ENCODE assay signal across 27 cellular contexts in the genomic region with DNA sequence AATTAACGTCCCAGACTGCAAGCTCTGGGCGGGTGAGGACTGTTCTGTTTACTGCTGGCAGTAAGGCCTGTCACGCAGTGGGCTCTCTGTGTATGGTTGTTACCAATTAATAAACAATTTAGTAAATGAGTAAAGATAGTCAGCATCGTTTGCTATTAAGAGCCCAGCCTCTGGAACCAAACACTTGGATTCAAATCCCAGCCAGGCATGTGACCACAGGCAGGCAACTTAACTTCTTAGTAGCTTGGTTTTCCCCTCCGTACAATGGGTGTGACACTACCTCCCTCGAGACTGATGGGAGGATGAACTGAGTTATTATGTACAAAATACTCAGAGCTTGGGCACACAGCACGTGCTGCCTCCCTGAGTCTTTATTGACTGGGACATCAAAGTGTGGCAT.
"Had no signal": no experiment of that assay in that cellular context is flagged by ENCODE, and none has a peak within 500 bp of the region (broad histone marks: within the 10 kb centered on the region; RNA-seq: fewer than 3 reads in every experiment).

No MANE protein-coding gene starts in this region.

- H2AFZ ChIP-seq: parathyroid adenoma had no signal

- H3K4me1 ChIP-seq: parathyroid adenoma, testis had no signal

- H3K9me3 ChIP-seq: mucosa of descending colon, psoas muscle, testis, upper lobe of left lung, vagina had no signal

- H3K79me2 ChIP-seq: parathyroid adenoma had no signal

- H3K9ac ChIP-seq: parathyroid adenoma had no signal

- H3K27me3 ChIP-seq: brain microvascular endothelial cell, testis, upper lobe of left lung, vagina had no signal

- DNase-seq: activated CD4-positive, alpha-beta T cell treated with anti-CD3 and anti-CD28 coated beads for 48 hours; activated CD4-positive, alpha-beta T cell treated with anti-CD3 and anti-CD28 coated beads, Interleukin-2, amount 50 U/mL, for 48 hours; activated CD8-positive, alpha-beta memory T cell treated with anti-CD3 and anti-CD28 coated beads for 24 hours; activated effector memory CD4-positive, alpha-beta T cell treated with Interleukin-2 at 50 U/mL for 16 hours; activated naive CD4-positive, alpha-beta T cell treated with anti-CD3 and anti-CD28 coated beads for 36 hours; amniotic stem cell; brain microvascular endothelial cell; caudate nucleus; cortex of kidney; effector memory CD8-positive, alpha-beta T cell; foreskin melanocyte; mucosa of descending colon; nephron progenitor cell; psoas muscle; right cardiac atrium; stimulated activated CD4-positive, alpha-beta T cell treated with anti-CD3 and anti-CD28 coated beads, Interleukin-2, amount 100 ng/mL, for 48 hours; stimulated activated naive CD4-positive, alpha-beta T cell treated with Interleukin-2 at 50 U/mL for 16 hours; T-helper 9 cell; testis; upper lobe of left lung; WERI-Rb-1 had no signal

- H3K27ac ChIP-seq: brain microvascular endothelial cell, parathyroid adenoma, psoas muscle, SK-N-MC, testis, upper lobe of left lung, vagina, WERI-Rb-1 had no signal

- ATAC-seq: activated CD4-positive, CD25-positive, alpha-beta regulatory T cell treated with anti-CD3 and anti-CD28 coated beads, Interleukin-2, amount 50 U/mL, for 24 hours; effector memory CD8-positive, alpha-beta T cell; esophagus mucosa; left colon; mucosa of descending colon; psoas muscle; right cardiac atrium had no signal

- H3K36me3 ChIP-seq: brain microvascular endothelial cell, upper lobe of left lung, vagina, WERI-Rb-1 had no signal

- H3K4me3 ChIP-seq: mucosa of descending colon, psoas muscle, SK-N-MC, testis, upper lobe of left lung, vagina had no signal
